ENCODE assay signal across 8 cellular contexts in the genomic region with DNA sequence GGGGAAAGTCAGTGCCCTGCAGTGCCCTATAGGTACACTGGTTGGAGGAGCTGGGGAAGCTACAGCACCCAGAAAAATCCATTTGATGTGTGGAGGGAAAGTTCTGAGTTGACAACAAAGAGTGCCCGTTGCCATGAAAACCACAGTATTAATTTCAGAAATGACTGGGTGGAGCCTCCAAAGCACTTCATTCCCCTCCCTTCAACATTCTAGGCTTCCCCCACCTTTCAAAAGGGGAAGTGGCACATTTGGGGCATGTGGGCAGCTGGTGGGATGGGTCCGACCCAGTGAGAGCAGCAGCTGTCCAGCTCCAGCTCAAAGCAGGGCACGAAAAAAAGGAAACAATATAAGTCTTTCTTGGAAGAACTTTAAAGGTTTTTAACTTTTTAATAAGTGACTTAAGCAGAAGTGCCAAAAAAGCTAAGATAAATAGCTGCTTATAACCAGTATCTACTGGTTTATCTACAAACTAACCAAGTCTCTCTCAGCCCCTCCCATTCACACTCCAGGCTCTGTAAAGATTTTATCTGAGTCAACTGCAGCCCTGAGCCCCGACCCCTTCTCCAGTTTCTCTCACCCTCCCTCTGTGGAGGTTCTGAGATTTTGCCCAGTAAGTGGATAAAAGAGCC. TPM values are rescaled to one million over a fixed set of nuclear protein-coding genes. Genes with fewer than 3 reads are reported as not detected.
DNase-seq lines count a peak whose midpoint lies in the region; FAIRE-seq and TF ChIP-seq lines count a peak whose summit lies in the region.

No MANE protein-coding gene starts in this region.

- FAIRE-seq in H1 (lab: Jason Lieb, UNC), result no peak

- POLR2A ChIA-PET in H1 (lab: Charles Lee; ENCODE audit: partially characterized antibody), result interaction anchor here (0.9 to 20.3 kb wide), 9 partner anchors 12 to 123 kb away, joined by 3 to 336 read pairs (median 7); a partner anchor contains a TSS

- 0 out of 2 replicates have a peak overlapping the region, but pooled peaks have one; percentile 64 for H2BK5ac ChIP-seq in H1 (ENCODE audit: low read depth, low read length)

- H2BK120ac ChIP-seq in H1 (replicated peaks; ENCODE audit: low read depth, low read length), result no peak overlapping the region

- H3K56ac ChIP-seq in H1 (replicated peaks; ENCODE audit: insufficient read length, low read depth, low read length), result no peak overlapping the region

- H3K9me3 ChIP-seq in H1 (ENCODE audit: insufficient read depth in 2 of 2, low read depth in 1 of 2, low read length in 1 of 2), result no peaks in the 10 kb centered on the region

- TF ChIP-seq POLR2A in H1 (IDR thresholded peaks at IDR 0.05; ENCODE audit: control extremely low read depth in 1 of 2, low read depth in 2 of 2, low read length in 2 of 2), result peak in 1 of 2 experiments; percentile 6; a peak in 1 of 3 replicates

- H3K36me3 Mint-ChIP-seq in nephron (ENCODE audit: low read depth), result peaks cover 25% of the 10 kb centered on the region

- no peaks in the 10 kb centered on the region for H3K27me3 Mint-ChIP-seq in nephron (ENCODE audit: low read depth)

- 87% methylated on average over 4 of the region's 4 CpGs; no CpG with 5 or more reads in 1 of the 2 experiments for WGBS in H1 (ENCODE audit: extremely low coverage in 1 of 2, insufficient coverage in 1 of 2, insufficient read length in 1 of 2, insufficient replicate concordance in 2 of 2, low coverage in 1 of 2, low lambda C conversion rate in 2 of 2, missing lambda C conversion rate in 1 of 2), 2 experiments

- H3K79me1 ChIP-seq in H1 (ENCODE audit: low read depth, low read length), result 0 out of 2 replicates have a peak, but pooled peaks cover 3% of the 10 kb centered on the region

- H2BK15ac ChIP-seq in H1 (ENCODE audit: low read length), result no peak overlapping the region

- H3K4me1 ChIP-seq in H1 (replicated peaks in 1 of 4; ENCODE audit: control insufficient read depth in 3 of 4, insufficient read depth in 4 of 4, low read length in 3 of 4), result peaks cover 28 to 62% (median 37%) of the 10 kb centered on the region in 4 experiments

- no peak overlapping the region for H3K4ac ChIP-seq in H1 (replicated peaks; ENCODE audit: insufficient read length, low read depth, low read length)

- no peak overlapping the region for H4K91ac ChIP-seq in H1 (replicated peaks; ENCODE audit: insufficient read length, low read length)

- no peaks in the 10 kb centered on the region; a peak in 1 of 7 replicates for H3K27me3 ChIP-seq in H1 (replicated peaks in 1 of 4; ENCODE audit: control insufficient read depth in 3 of 4, extremely low read depth in 1 of 4, insufficient read depth in 3 of 4, low read length in 3 of 4)

- H3K14ac ChIP-seq in H1 (ENCODE audit: insufficient read length), result no peak overlapping the region

- H3K23me2 ChIP-seq in H1 (ENCODE audit: low read depth, low read length), result peaks cover 2% of the 10 kb centered on the region; the same call in 1 of the 2 replicates

- peaks cover 0 to 7% of the 10 kb centered on the region in 2 experiments; a peak in 1 of 4 replicates for H3K79me2 ChIP-seq in H1 (ENCODE audit: control insufficient read depth in 1 of 2, insufficient read depth in 2 of 2, low read length in 2 of 2)

- peaks cover 80% of the 10 kb centered on the region for H3K4me1 Mint-ChIP-seq in nephron

- DNase-seq in stimulated activated CD4-positive, alpha-beta T cell treated with anti-CD3 and anti-CD28 coated beads, Interleukin-2, amount 100 ng/mL, for 24 hours, result peak; percentile 49 to 60
- no peak for DNase-seq in stimulated activated CD4-positive, alpha-beta T cell treated with anti-CD3 and anti-CD28 coated beads, Interleukin-4, amount 100 ng/mL, for 1 hour
- DNase-seq in HT-29 (ENCODE audit: low spot score) (peak; percentile 83), H1 (ENCODE audit: low read depth in 1 of 2, low spot score in 2 of 2) (no peak), NCI-H2227 (lab: John Stamatoyannopoulos, UW; ENCODE audit: unreplicated experiment) (no peak), cortex of kidney (lab: John Stamatoyannopoulos, UW) (no peak)

- CTCF ChIA-PET in H1 (lab: Charles Lee; ENCODE audit: partially characterized antibody), result interaction anchor here (0.6 to 10.9 kb wide), 9 partner anchors 12 to 1861 kb away, joined by 3 to 161 read pairs (median 4); no protein-coding TSS in a partner anchor

- H4K8ac ChIP-seq in H1 (ENCODE audit: extremely low read depth, insufficient read depth, low read length), result peak overlapping the region; percentile 29; the same call in 1 of the 2 replicates

- peak overlapping the region; percentile 20; the same call in 1 of the 2 replicates for H2BK12ac ChIP-seq in H1 (ENCODE audit: low read depth, low read length)

- no peaks in the 10 kb centered on the region for H3K9me3 Mint-ChIP-seq in nephron

- H3K27ac Mint-ChIP-seq in nephron, result peak overlapping the region; percentile 96 to 98 (median 96)

- H3K18ac ChIP-seq in H1 (ENCODE audit: extremely low read depth, low read length), result no peak overlapping the region

- H2AFZ ChIP-seq in H1 (ENCODE audit: low read length), result no peak overlapping the region

- H3K4me3 ChIP-seq in H1 (ENCODE audit: extremely low read depth in 1 of 4, insufficient read depth in 2 of 4, low read depth in 3 of 4, low read length in 4 of 4), result no peak overlapping the region

- no peak for TF ChIP-seq EP300 in H1 (IDR thresholded peaks at IDR 0.05; ENCODE audit: borderline replicate concordance in 1 of 2, low read depth in 2 of 2, low read length in 2 of 2)

- peak overlapping the region; percentile 83 for H3K27ac ChIP-seq in VCaP
- H3K27ac ChIP-seq in H1 (ENCODE audit: low read depth, low read length), result 0 out of 2 replicates have a peak overlapping the region, but pooled peaks have one; percentile 67

- H3K23ac ChIP-seq in H1 (ENCODE audit: insufficient read length), result no peak overlapping the region

- H3K9ac ChIP-seq in H1 (replicated peaks in 1 of 4; ENCODE audit: extremely low read depth in 1 of 4, low read depth in 3 of 4, low read length in 3 of 4), result no peak overlapping the region

- H2BK20ac ChIP-seq in H1 (ENCODE audit: low read length), result no peak overlapping the region

- no peak for TF ChIP-seq CTCF in VCaP (conservative IDR thresholded peaks at IDR 0.05)
- TF ChIP-seq CTCF in H1 (IDR thresholded peaks at IDR 0.05; ENCODE audit: control extremely low read depth in 1 of 3, insufficient read depth in 1 of 3, low read depth in 1 of 3, low read length in 3 of 3), result no peak
- TF ChIP-seq CTCF in nephron (IDR thresholded peaks at IDR 0.05; ENCODE audit: unreplicated experiment in 3 of 3), result no peak

- no peak overlapping the region for H4K5ac ChIP-seq in H1 (ENCODE audit: insufficient read length, low read depth, low read length)

- H3K4me2 ChIP-seq in H1 (ENCODE audit: insufficient read depth in 1 of 2, low read depth in 2 of 2, low read length in 2 of 2), result peak overlapping the region in 1 of 2 experiments; percentile 5; a peak in 1 of 4 replicates

- H2AK5ac ChIP-seq in H1 (ENCODE audit: low read depth, low read length), result no peak overlapping the region

- peaks cover 5 to 28% of the 10 kb centered on the region in 2 experiments for H4K20me1 ChIP-seq in H1 (replicated peaks in 1 of 2; ENCODE audit: control insufficient read depth in 1 of 2, insufficient read depth in 2 of 2, low read length in 2 of 2)

- no peak for TF ChIP-seq RAD21 in H1 (IDR thresholded peaks at IDR 0.05 in 1 of 2, conservative IDR thresholded peaks at IDR 0.05 in 1 of 2; ENCODE audit: low read depth in 2 of 2, low read length in 2 of 2)

- peak overlapping the region in 2 of 3 experiments; percentile 58 to 67 for H3K4me3 Mint-ChIP-seq in nephron

- H3K36me3 ChIP-seq in H1 (ENCODE audit: control insufficient read depth in 2 of 4, insufficient read depth in 4 of 4, low read length in 3 of 4), result peaks cover 14 to 33% (median 23%) of the 10 kb centered on the region in 4 experiments

RNA-seq across cellular contexts. Expression of a gene that starts 9.0 kb away (rescaled TPM):
- 281 and 282 TPM in 2 replicates for total RNA-seq in HT-29 (2014; rRNA removed; shearing (Covaris generic))
- total RNA-seq in H1 (2021; fragmentation: NEBNext Ultra II Directional; extraction: Animal tissue kit (Norgen Biotek cat#: 25700)), result 5.8 and 6.7 TPM in 2 replicates
- polyA plus RNA-seq in H1 (2011; rRNA removed), result 2.0 and 2.5 TPM in 2 replicates
- 3.1 TPM for polyA plus RNA-seq in H1 (2011; cell fraction: cytosol; rRNA removed)
- polyA plus RNA-seq in H1 (2011; cell fraction: nucleus; rRNA removed), result 17.1 TPM
- polyA plus RNA-seq in H1 (2012, experiment 1 of 2), result 5.2 to 6.9 TPM (median 5.5 TPM) in 4 replicates
- polyA plus RNA-seq in H1 (2012, experiment 2 of 2), result 0.70 TPM
- polyA plus RNA-seq in H1 (2013, experiment 1 of 2), result 1.4 TPM
- 1.0 TPM for polyA plus RNA-seq in H1 (2013, experiment 2 of 2)
- polyA minus RNA-seq in H1 (2011; rRNA and poly(A)+ RNA removed), result 10.9 and 19.0 TPM in 2 replicates
- 7.9 TPM for polyA minus RNA-seq in H1 (2011; cell fraction: cytosol; rRNA and poly(A)+ RNA removed)
- polyA minus RNA-seq in H1 (2011; cell fraction: nucleus; rRNA and poly(A)+ RNA removed), result 13.0 TPM

RNA-seq across cellular contexts. Expression of a gene that starts 18.1 kb away (rescaled TPM):
- 1,888 and 1,945 TPM in 2 replicates for total RNA-seq in HT-29 (2014; rRNA removed; shearing (Covaris generic))
- 1,622 and 1,627 TPM in 2 replicates for total RNA-seq in H1 (2021; fragmentation: NEBNext Ultra II Directional; extraction: Animal tissue kit (Norgen Biotek cat#: 25700))
- polyA plus RNA-seq in H1 (2011; rRNA removed), result 1,996 and 2,000 TPM in 2 replicates
- polyA plus RNA-seq in H1 (2011; cell fraction: cytosol; rRNA removed), result 2,637 TPM
- 1,888 TPM for polyA plus RNA-seq in H1 (2011; cell fraction: nucleus; rRNA removed)
- 1,872 to 2,382 TPM (median 2,305 TPM) in 4 replicates for polyA plus RNA-seq in H1 (2012, experiment 1 of 2)
- 2,227 TPM for polyA plus RNA-seq in H1 (2012, experiment 2 of 2)
- polyA plus RNA-seq in H1 (2013, experiment 1 of 2), result 1,219 TPM
- 1,170 TPM for polyA plus RNA-seq in H1 (2013, experiment 2 of 2)
- polyA minus RNA-seq in H1 (2011; rRNA and poly(A)+ RNA removed), result 1,372 and 1,843 TPM in 2 replicates
- polyA minus RNA-seq in H1 (2011; cell fraction: cytosol; rRNA and poly(A)+ RNA removed), result 1,032 TPM
- 466 TPM for polyA minus RNA-seq in H1 (2011; cell fraction: nucleus; rRNA and poly(A)+ RNA removed)

RNA-seq across cellular contexts. Expression of a gene that starts 35.7 kb away (rescaled TPM):
- total RNA-seq in HT-29 (2014; rRNA removed; shearing (Covaris generic)), result 19.3 and 25.1 TPM in 2 replicates
- 24.6 and 31.5 TPM in 2 replicates for total RNA-seq in H1 (2021; fragmentation: NEBNext Ultra II Directional; extraction: Animal tissue kit (Norgen Biotek cat#: 25700))
- 17.8 and 26.2 TPM in 2 replicates for polyA plus RNA-seq in H1 (2011; rRNA removed)
- 24.2 TPM for polyA plus RNA-seq in H1 (2011; cell fraction: cytosol; rRNA removed)
- polyA plus RNA-seq in H1 (2011; cell fraction: nucleus; rRNA removed), result 41.6 TPM
- 20.8 to 24.7 TPM (median 23.1 TPM) in 4 replicates for polyA plus RNA-seq in H1 (2012, experiment 1 of 2)
- polyA plus RNA-seq in H1 (2012, experiment 2 of 2), result 20.4 TPM
- 15.5 TPM for polyA plus RNA-seq in H1 (2013, experiment 1 of 2)
- 13.2 TPM for polyA plus RNA-seq in H1 (2013, experiment 2 of 2)
- 10.0 and 16.4 TPM in 2 replicates for polyA minus RNA-seq in H1 (2011; rRNA and poly(A)+ RNA removed)
- 7.1 TPM for polyA minus RNA-seq in H1 (2011; cell fraction: cytosol; rRNA and poly(A)+ RNA removed)
- 8.6 TPM for polyA minus RNA-seq in H1 (2011; cell fraction: nucleus; rRNA and poly(A)+ RNA removed)

RNA-seq across cellular contexts. Expression of a gene that starts 46.1 kb away (rescaled TPM):
- total RNA-seq in HT-29 (2014; rRNA removed; shearing (Covaris generic)), result 223 and 229 TPM in 2 replicates
- 114 and 117 TPM in 2 replicates for total RNA-seq in H1 (2021; fragmentation: NEBNext Ultra II Directional; extraction: Animal tissue kit (Norgen Biotek cat#: 25700))
- polyA plus RNA-seq in H1 (2011; rRNA removed), result 25.7 and 32.2 TPM in 2 replicates
- polyA plus RNA-seq in H1 (2011; cell fraction: cytosol; rRNA removed), result 35.3 TPM
- 66.3 TPM for polyA plus RNA-seq in H1 (2011; cell fraction: nucleus; rRNA removed)
- 98.7 to 112 TPM (median 111 TPM) in 4 replicates for polyA plus RNA-seq in H1 (2012, experiment 1 of 2)
- 79.2 TPM for polyA plus RNA-seq in H1 (2012, experiment 2 of 2)
- 45.4 TPM for polyA plus RNA-seq in H1 (2013, experiment 1 of 2)
- 44.6 TPM for polyA plus RNA-seq in H1 (2013, experiment 2 of 2)
- 69.4 and 71.5 TPM in 2 replicates for polyA minus RNA-seq in H1 (2011; rRNA and poly(A)+ RNA removed)
- polyA minus RNA-seq in H1 (2011; cell fraction: cytosol; rRNA and poly(A)+ RNA removed), result 41.7 TPM
- 48.7 TPM for polyA minus RNA-seq in H1 (2011; cell fraction: nucleus; rRNA and poly(A)+ RNA removed)

RNA-seq across cellular contexts. Expression of a gene that starts 57.0 kb away (rescaled TPM):
- total RNA-seq in HT-29 (2014; rRNA removed; shearing (Covaris generic)), result 72.3 and 72.5 TPM in 2 replicates
- 29.9 and 31.2 TPM in 2 replicates for total RNA-seq in H1 (2021; fragmentation: NEBNext Ultra II Directional; extraction: Animal tissue kit (Norgen Biotek cat#: 25700))
- polyA plus RNA-seq in H1 (2011; rRNA removed), result 19.2 and 30.1 TPM in 2 replicates
- 18.9 TPM for polyA plus RNA-seq in H1 (2011; cell fraction: cytosol; rRNA removed)
- 101 TPM for polyA plus RNA-seq in H1 (2011; cell fraction: nucleus; rRNA removed)
- 22.0 to 32.1 TPM (median 25.2 TPM) in 4 replicates for polyA plus RNA-seq in H1 (2012, experiment 1 of 2)
- polyA plus RNA-seq in H1 (2012, experiment 2 of 2), result 23.4 TPM
- polyA plus RNA-seq in H1 (2013, experiment 1 of 2), result 18.3 TPM
- 15.2 TPM for polyA plus RNA-seq in H1 (2013, experiment 2 of 2)
- 13.6 and 15.8 TPM in 2 replicates for polyA minus RNA-seq in H1 (2011; rRNA and poly(A)+ RNA removed)
- polyA minus RNA-seq in H1 (2011; cell fraction: cytosol; rRNA and poly(A)+ RNA removed), result 11.3 TPM
- polyA minus RNA-seq in H1 (2011; cell fraction: nucleus; rRNA and poly(A)+ RNA removed), result 15.3 TPM

Comparison
In these comparisons a context has a peak if more than half of its experiments do, and no peak if none do; other contexts are left out.
1. DNase-seq: peak in stimulated activated CD4-positive, alpha-beta T cell treated with anti-CD3 and anti-CD28 coated beads, Interleukin-2, amount 100 ng/mL, for 24 hours (2 of 2) and HT-29 (single experiment); none in stimulated activated CD4-positive, alpha-beta T cell treated with anti-CD3 and anti-CD28 coated beads, Interleukin-4, amount 100 ng/mL, for 1 hour (single experiment), H1 (0 of 2), NCI-H2227 (single experiment) and cortex of kidney (single experiment).
2. RNA of a gene that starts 9.0 kb away (total RNA-seq): 281 to 282 TPM in HT-29; 5.8 to 6.7 TPM in H1; every median in the first group is over 10 times any median in the second.